9 cellular contexts compared by ENCODE assay signal in the genomic region with DNA sequence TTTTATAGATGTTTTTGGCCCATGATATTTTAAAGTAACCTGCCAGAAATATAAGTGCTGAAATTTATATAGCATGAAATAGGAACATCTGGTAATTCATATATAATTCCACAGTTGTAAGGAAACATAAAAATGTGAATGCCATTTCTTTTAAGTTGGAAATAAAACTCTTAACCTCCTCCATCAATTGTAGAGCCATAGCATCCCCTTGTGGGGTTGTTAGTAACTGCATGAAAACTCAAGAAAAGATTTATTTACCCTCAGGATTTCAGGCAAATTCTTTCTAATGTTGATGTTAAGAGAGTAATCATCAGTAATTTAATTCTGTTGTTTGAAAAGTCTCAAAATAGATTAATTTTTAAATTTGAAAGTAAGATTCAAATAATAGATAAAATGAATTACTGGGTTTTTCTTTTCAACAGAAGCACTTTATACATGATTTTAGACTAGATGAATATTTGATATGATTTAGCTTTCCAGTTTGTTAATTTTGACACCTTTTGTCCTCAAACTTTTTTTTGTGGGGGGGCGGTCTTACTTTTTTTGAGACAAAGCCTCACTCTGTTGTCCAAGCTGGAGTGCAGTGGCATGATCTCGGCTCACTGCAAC.
DNase-seq lines count a peak whose midpoint lies in the region; ATAC-seq and TF ChIP-seq lines count a peak whose summit lies in the region.
"Had no signal": no experiment of that assay in that cellular context is flagged by ENCODE, and none has a peak within 500 bp of the region (broad histone marks: within the 10 kb centered on the region; RNA-seq: fewer than 3 reads in every experiment).

No MANE protein-coding gene starts in this region.

- H3K4me1 Mint-ChIP-seq in brain, result no peaks in the 10 kb centered on the region

- H3K4me1 ChIP-seq in OCI-LY7 (ENCODE audit: insufficient read depth, low read length, poor library complexity, severe bottlenecking), result no peaks in the 10 kb centered on the region
- H3K4me1 ChIP-seq in suprapubic skin, result peaks cover 13% of the 10 kb centered on the region

- no peak for TF ChIP-seq POLR2A in suprapubic skin (IDR thresholded peaks at IDR 0.05)

- H3K27ac ChIP-seq in OCI-LY7 (ENCODE audit: low read depth, low read length, poor library complexity, severe bottlenecking) (no peak overlapping the region), suprapubic skin (no peak overlapping the region)
- H3K27ac ChIP-seq: BLaER1 treated with 17β-estradiol and CSF1 and Interleukin-3, amounts not matched to agents 10 nM and 100 nM had no signal

- peak overlapping the region in 2 of 5 experiments; percentile 8 to 45 for H3K27ac Mint-ChIP-seq in brain

- CTCF ChIA-PET in OCI-LY7 (lab: Charles Lee; ENCODE audit: unreplicated experiment), result interaction anchor here (1.0 kb wide), 1 partner anchor 91 kb away, joined by 3 read pairs; no protein-coding TSS in a partner anchor

- POLR2A ChIA-PET in OCI-LY7 (lab: Charles Lee), result interaction anchor here (1.2 to 1.7 kb wide), 2 partner anchors 46 to 108 kb away, joined by 7 to 8 read pairs; no protein-coding TSS in a partner anchor

- H2AFZ ChIP-seq in OCI-LY7 (ENCODE audit: low read length), result no peak overlapping the region

- H3K27me3 ChIP-seq in suprapubic skin, result no peaks in the 10 kb centered on the region
- H3K27me3 ChIP-seq: BLaER1 treated with 17β-estradiol and CSF1 and Interleukin-3, amounts not matched to agents 10 nM and 100 nM had no signal

- intact Hi-C loops in OCI-LY7 (cut with micrococcal nuclease; ENCODE audit: unreplicated experiment), result loop anchor here (1.0 to 10.0 kb wide), 4 partner anchors 87 to 259 kb away; partner anchors contain the start of gene ZBTB38
- intact Hi-C loops in left colon (cut with DNase I, micrococcal nuclease), result loop anchor here in 1 of 2 donors (5.0 kb wide), 2 partner anchors 99 to 254 kb away; no protein-coding TSS in a partner anchor

- DNase-seq in NCI-H1417 (lab: John Stamatoyannopoulos, UW) (peak; percentile 27 to 74 (median 36)), NCI-H1417 treated with DMSO at 0.1 percent for 48 hours (lab: John Stamatoyannopoulos, UW) (no peak), HT-29 (ENCODE audit: low spot score) (peak; percentile 74), OCI-LY7 (ENCODE audit: low spot score) (peak; percentile 64), left colon (no peak), suprapubic skin (ENCODE audit: low spot score in 2 of 2) (no peak)

- TF ChIP-seq CTCF in OCI-LY7 (conservative IDR thresholded peaks at IDR 0.05; ENCODE audit: low read length), result peak; percentile 99
- TF ChIP-seq CTCF in brain (conservative IDR thresholded peaks at IDR 0.05), result peak; percentile 97
- peak; percentile 84 to 99 for TF ChIP-seq CTCF in suprapubic skin (IDR thresholded peaks at IDR 0.05)

- 82% methylated on average over 2 of the region's 2 CpGs for WGBS in suprapubic skin

- no peaks in the 10 kb centered on the region for H3K79me2 ChIP-seq in OCI-LY7 (ENCODE audit: insufficient read depth, low read depth, low read length)

- H3K4me2 ChIP-seq in OCI-LY7 (ENCODE audit: low read length), result no peak overlapping the region

- ATAC-seq in left colon, result peak; percentile 63
- ATAC-seq in HG02884 (IDR thresholded peaks at IDR 0.05; ENCODE audit: unreplicated experiment), result no peak

- no peaks in the 10 kb centered on the region for H3K9me2 ChIP-seq in OCI-LY7 (ENCODE audit: insufficient read depth, low read length)

- H3K9me3 Mint-ChIP-seq in brain, result no peaks in the 10 kb centered on the region

- no peak overlapping the region for H3K4me3 Mint-ChIP-seq in brain

- no peak for TF ChIP-seq EP300 in suprapubic skin (IDR thresholded peaks at IDR 0.05)

- H3K36me3 ChIP-seq in OCI-LY7 (ENCODE audit: insufficient read depth, low read length) (peaks cover 25% of the 10 kb centered on the region), suprapubic skin (peaks cover 31% of the 10 kb centered on the region)

- H3K36me3 Mint-ChIP-seq in brain, result peaks cover 13% of the 10 kb centered on the region

- H4K20me1 ChIP-seq in OCI-LY7 (ENCODE audit: insufficient read depth, low read length), result no peaks in the 10 kb centered on the region

- no peak overlapping the region for H3K4me3 ChIP-seq in OCI-LY7 (ENCODE audit: low read depth, low read length, poor library complexity, severe bottlenecking)
- H3K4me3 ChIP-seq in suprapubic skin, result no peak overlapping the region
- H3K4me3 ChIP-seq: BLaER1 treated with 17β-estradiol and CSF1 and Interleukin-3, amounts not matched to agents 10 nM and 100 nM had no signal

- H3K27me3 Mint-ChIP-seq in brain, result no peaks in the 10 kb centered on the region

- H3K9me3 ChIP-seq in OCI-LY7 (ENCODE audit: low read length) (no peaks in the 10 kb centered on the region), suprapubic skin (no peaks in the 10 kb centered on the region)
- H3K9me3 ChIP-seq: BLaER1 treated with 17β-estradiol and CSF1 and Interleukin-3, amounts not matched to agents 10 nM and 100 nM had no signal

- no TSS peak for BruUV-seq in OCI-LY7 (replicated peaks; lab: Mats Ljungman, UMichigan)

Comparison
In these comparisons a context has a peak if more than half of its experiments do, and no peak if none do; other contexts are left out.
1. DNase-seq: peak in NCI-H1417 (3 of 3), HT-29 (single experiment) and OCI-LY7 (single experiment); none in NCI-H1417 treated with DMSO at 0.1 percent for 48 hours (single experiment), left colon (0 of 2) and suprapubic skin (0 of 2).
2. Peak in every context shown above with its lines, with median percentiles within 50 percentile points of each other: CTCF ChIP-seq.